15 cellular contexts compared by ENCODE assay signal in the genomic region with DNA sequence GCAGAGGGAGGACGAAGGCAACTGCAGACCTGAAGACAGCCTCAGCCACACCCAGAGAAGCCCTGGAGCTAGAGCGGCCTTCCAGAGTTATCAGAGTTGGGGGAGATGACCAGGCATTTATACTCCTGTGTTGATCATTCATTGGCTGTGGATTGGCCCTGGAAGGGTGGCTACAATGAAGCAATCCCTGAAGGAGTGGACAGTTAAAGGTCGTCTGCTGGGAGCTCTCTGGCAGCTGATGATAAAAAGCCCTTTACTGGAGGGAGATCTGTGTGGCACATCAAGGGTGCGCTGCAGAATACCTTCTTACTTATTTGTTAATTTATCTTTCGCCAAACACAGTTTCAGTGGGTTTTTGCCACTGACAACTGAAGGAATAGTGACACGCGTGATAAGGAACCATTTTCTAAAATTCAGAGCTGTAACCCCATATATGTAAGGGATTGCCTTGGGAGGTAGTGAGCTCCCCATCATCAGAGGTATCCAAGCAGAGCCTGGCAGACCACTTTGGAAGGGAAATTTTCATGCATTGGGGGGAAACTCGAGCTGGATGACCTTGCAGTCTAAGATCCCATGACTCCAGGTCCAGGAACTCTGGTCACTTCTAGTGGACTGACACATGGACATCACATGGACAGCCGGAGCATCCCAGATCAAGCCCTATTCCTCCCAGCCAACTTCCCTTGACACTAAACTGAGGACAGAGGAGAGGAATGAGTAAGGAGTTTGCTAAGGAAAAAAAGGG.
DNase-seq lines count a peak whose midpoint lies in the region; ATAC-seq, FAIRE-seq and TF ChIP-seq lines count a peak whose summit lies in the region.
"Had no signal": no experiment of that assay in that cellular context is flagged by ENCODE, and none has a peak within 500 bp of the region (broad histone marks: within the 10 kb centered on the region; RNA-seq: fewer than 3 reads in every experiment).

No MANE protein-coding gene starts in this region.

- H3K27ac Mint-ChIP-seq in nephron, result peak overlapping the region in 2 of 3 experiments; percentile 46 to 66
- H3K27ac Mint-ChIP-seq: activated naive CD8-positive, alpha-beta T cell treated with anti-CD3 and anti-CD28 coated beads, Interleukin-2, amount 50 U/mL, for 24 hours had no signal

- DNase-seq in OCI-M1 (lab: John Stamatoyannopoulos, UW) (peak; percentile 37), H1 (ENCODE audit: low read depth in 1 of 2, low spot score in 2 of 2) (no peak), vagina (ENCODE audit: extremely low spot score in 2 of 2) (no peak), GM10248 (ENCODE audit: extremely low spot score) (no peak)
- DNase-seq: activated naive CD8-positive, alpha-beta T cell treated with anti-CD3 and anti-CD28 coated beads, Interleukin-2, amount 50 U/mL, for 24 hours; NCI-H1436; NCI-H226; SIG-M5 had no signal

- no peak for TF ChIP-seq RAD21 in H1 (IDR thresholded peaks at IDR 0.05 in 1 of 2, conservative IDR thresholded peaks at IDR 0.05 in 1 of 2; ENCODE audit: low read depth in 2 of 2, low read length in 2 of 2)

- H4K8ac ChIP-seq in H1 (ENCODE audit: extremely low read depth, insufficient read depth, low read length), result no peak overlapping the region

- H2BK5ac ChIP-seq in H1 (ENCODE audit: low read depth, low read length), result no peak overlapping the region

- no peak overlapping the region for H2BK20ac ChIP-seq in H1 (ENCODE audit: low read length)

- intact Hi-C loops in vagina (cut with DNase I), result loop anchor here (2.0 kb wide), 1 partner anchor 24 kb away; no protein-coding TSS in a partner anchor

- H4K5ac ChIP-seq in H1 (ENCODE audit: insufficient read length, low read depth, low read length), result no peak overlapping the region

- H3K4me1 Mint-ChIP-seq in nephron, result peaks cover 19% of the 10 kb centered on the region
- H3K4me1 Mint-ChIP-seq: activated naive CD8-positive, alpha-beta T cell treated with anti-CD3 and anti-CD28 coated beads, Interleukin-2, amount 50 U/mL, for 24 hours had no signal

- TF ChIP-seq POLR2A in H1 (IDR thresholded peaks at IDR 0.05; ENCODE audit: control extremely low read depth in 1 of 2, low read depth in 2 of 2, low read length in 2 of 2) (no peak), vagina (IDR thresholded peaks at IDR 0.05) (no peak)

- FAIRE-seq in H1 (lab: Jason Lieb, UNC), result no peak
- FAIRE-seq: endothelial cell of umbilical vein had no signal

- TF ChIP-seq CTCF in H1 (IDR thresholded peaks at IDR 0.05; ENCODE audit: control extremely low read depth in 1 of 3, insufficient read depth in 1 of 3, low read depth in 1 of 3, low read length in 3 of 3) (no peak), nephron (IDR thresholded peaks at IDR 0.05; ENCODE audit: unreplicated experiment in 3 of 3) (no peak), vagina (IDR thresholded peaks at IDR 0.05) (no peak), GM10248 (IDR thresholded peaks at IDR 0.05; ENCODE audit: control extremely low read depth, extremely low read depth, low read depth, missing control alignments) (no peak)

- H2BK12ac ChIP-seq in H1 (ENCODE audit: low read depth, low read length), result no peak overlapping the region

- H4K20me1 ChIP-seq in H1 (replicated peaks in 1 of 2; ENCODE audit: control insufficient read depth in 1 of 2, insufficient read depth in 2 of 2, low read length in 2 of 2), result no peaks in the 10 kb centered on the region
- H4K20me1 ChIP-seq: BLaER1 had no signal

- POLR2A ChIA-PET in H1 (lab: Charles Lee; ENCODE audit: partially characterized antibody), result interaction anchor here (2.2 kb wide), 1 partner anchor 127 kb away, joined by 8 read pairs; the partner anchor contains the start of gene GADD45A
- POLR2A ChIA-PET in GM10248 (lab: Yijun Ruan, JAX), result no interaction called here

- H3K79me1 ChIP-seq in H1 (ENCODE audit: low read depth, low read length), result no peaks in the 10 kb centered on the region

- H3K27ac ChIP-seq in H1 (ENCODE audit: low read depth, low read length) (no peak overlapping the region), vagina (peak overlapping the region; percentile 64)
- H3K27ac ChIP-seq: BLaER1, parathyroid adenoma had no signal

- no peaks in the 10 kb centered on the region for H3K36me3 Mint-ChIP-seq in nephron (ENCODE audit: low read depth)

- no peak overlapping the region for H4K91ac ChIP-seq in H1 (replicated peaks; ENCODE audit: insufficient read length, low read length)

- H3K9me3 ChIP-seq in H1 (ENCODE audit: insufficient read depth in 2 of 2, low read depth in 1 of 2, low read length in 1 of 2) (no peaks in the 10 kb centered on the region), vagina (no peaks in the 10 kb centered on the region)
- H3K9me3 ChIP-seq: BLaER1, heart left ventricle had no signal

- H3K23me2 ChIP-seq in H1 (ENCODE audit: low read depth, low read length), result no peaks in the 10 kb centered on the region

- H3K9me3 Mint-ChIP-seq in nephron, result no peaks in the 10 kb centered on the region
- H3K9me3 Mint-ChIP-seq: activated naive CD8-positive, alpha-beta T cell treated with anti-CD3 and anti-CD28 coated beads, Interleukin-2, amount 50 U/mL, for 24 hours had no signal

- no peaks in the 10 kb centered on the region for H3K27me3 Mint-ChIP-seq in nephron (ENCODE audit: low read depth)

- H3K4ac ChIP-seq in H1 (replicated peaks; ENCODE audit: insufficient read length, low read depth, low read length), result no peak overlapping the region

- H2BK15ac ChIP-seq in H1 (ENCODE audit: low read length), result no peak overlapping the region

- H3K23ac ChIP-seq in H1 (ENCODE audit: insufficient read length), result no peak overlapping the region

- no peak overlapping the region for H3K4me2 ChIP-seq in H1 (ENCODE audit: insufficient read depth in 1 of 2, low read depth in 2 of 2, low read length in 2 of 2)

- H2AFZ ChIP-seq in H1 (ENCODE audit: low read length), result no peak overlapping the region
- H2AFZ ChIP-seq: parathyroid adenoma had no signal

- no peak overlapping the region for H2AK5ac ChIP-seq in H1 (ENCODE audit: low read depth, low read length)

- TF ChIP-seq EP300 in H1 (IDR thresholded peaks at IDR 0.05; ENCODE audit: borderline replicate concordance in 1 of 2, low read depth in 2 of 2, low read length in 2 of 2), result no peak

- H3K27me3 ChIP-seq in H1 (replicated peaks in 1 of 4; ENCODE audit: control insufficient read depth in 3 of 4, extremely low read depth in 1 of 4, insufficient read depth in 3 of 4, low read length in 3 of 4) (no peaks in the 10 kb centered on the region), vagina (no peaks in the 10 kb centered on the region)
- H3K27me3 ChIP-seq: BLaER1, heart left ventricle had no signal

- no peak overlapping the region for H3K4me3 Mint-ChIP-seq in nephron
- H3K4me3 Mint-ChIP-seq: activated naive CD8-positive, alpha-beta T cell treated with anti-CD3 and anti-CD28 coated beads, Interleukin-2, amount 50 U/mL, for 24 hours had no signal

- H3K36me3 ChIP-seq in H1 (ENCODE audit: control insufficient read depth in 2 of 4, insufficient read depth in 4 of 4, low read length in 3 of 4) (no peaks in the 10 kb centered on the region), vagina (no peaks in the 10 kb centered on the region)
- H3K36me3 ChIP-seq: BLaER1, heart left ventricle had no signal

- no peak overlapping the region for H2BK120ac ChIP-seq in H1 (replicated peaks; ENCODE audit: low read depth, low read length)

- H3K14ac ChIP-seq in H1 (ENCODE audit: insufficient read length), result no peak overlapping the region

- no peak overlapping the region for H3K18ac ChIP-seq in H1 (ENCODE audit: extremely low read depth, low read length)

- no peak overlapping the region for H3K56ac ChIP-seq in H1 (replicated peaks; ENCODE audit: insufficient read length, low read depth, low read length)

- no peak overlapping the region for H3K4me3 ChIP-seq in H1 (ENCODE audit: extremely low read depth in 1 of 4, insufficient read depth in 2 of 4, low read depth in 3 of 4, low read length in 4 of 4)
- H3K4me3 ChIP-seq in vagina, result peak overlapping the region in 1 of 2 donors; percentile 11
- H3K4me3 ChIP-seq: BLaER1 had no signal

- CTCF ChIA-PET in H1 (lab: Charles Lee; ENCODE audit: partially characterized antibody) (interaction anchor here (0.6 to 12.6 kb wide), 14 partner anchors 8 to 347 kb away, joined by 3 to 214 read pairs (median 5); no protein-coding TSS in a partner anchor), GM10248 (lab: Yijun Ruan, JAX) (interaction anchor here (1.0 to 7.4 kb wide), 12 partner anchors 8 to 210 kb away, joined by 3 to 99 read pairs (median 3); no protein-coding TSS in a partner anchor)

- H3K4me1 ChIP-seq in H1 (replicated peaks in 1 of 4; ENCODE audit: control insufficient read depth in 3 of 4, insufficient read depth in 4 of 4, low read length in 3 of 4) (peaks cover 0 to 4% (median 1%) of the 10 kb centered on the region in 4 experiments; a peak in 1 of 7 replicates), vagina (peaks cover 50% of the 10 kb centered on the region)

- H3K79me2 ChIP-seq in H1 (ENCODE audit: control insufficient read depth in 1 of 2, insufficient read depth in 2 of 2, low read length in 2 of 2), result no peaks in the 10 kb centered on the region
- H3K79me2 ChIP-seq: parathyroid adenoma had no signal

- no peak overlapping the region for H3K9ac ChIP-seq in H1 (replicated peaks in 1 of 4; ENCODE audit: extremely low read depth in 1 of 4, low read depth in 3 of 4, low read length in 3 of 4)
- H3K9ac ChIP-seq: BLaER1, parathyroid adenoma had no signal

- no peak for ATAC-seq in HG03280 (IDR thresholded peaks at IDR 0.05; ENCODE audit: unreplicated experiment)
- no peak for ATAC-seq in GM19328 (IDR thresholded peaks at IDR 0.05; ENCODE audit: unreplicated experiment)
- ATAC-seq: activated naive CD8-positive, alpha-beta T cell treated with anti-CD3 and anti-CD28 coated beads, Interleukin-2, amount 50 U/mL, for 24 hours had no signal

- 85% methylated on average over 9 of the region's 9 CpGs; no CpG with 5 or more reads in 1 of the 2 experiments for WGBS in H1 (ENCODE audit: extremely low coverage in 1 of 2, insufficient coverage in 1 of 2, insufficient read length in 1 of 2, insufficient replicate concordance in 2 of 2, low coverage in 1 of 2, low lambda C conversion rate in 2 of 2, missing lambda C conversion rate in 1 of 2), 2 experiments

TF ChIP-seq in H1, 55 proteins besides CTCF, POLR2A, EP300 and RAD21:
- TF ChIP-seq KDM1A (IDR thresholded peaks at IDR 0.05; ENCODE audit: borderline replicate concordance, low read length) (peak; percentile 77; the same call in 1 of the 2 replicates), TBP (IDR thresholded peaks at IDR 0.05; ENCODE audit: low read depth, low read length) (no peak), NANOG (IDR thresholded peaks at IDR 0.05; ENCODE audit: insufficient read depth, low read depth, low read length, poor library complexity, severe bottlenecking) (no peak), FOSL1 (IDR thresholded peaks at IDR 0.05; ENCODE audit: insufficient read depth, low read depth, low read length) (no peak), KDM4A (IDR thresholded peaks at IDR 0.05; ENCODE audit: low read depth, low read length, severe bottlenecking) (no peak), ASH2L (IDR thresholded peaks at IDR 0.05; ENCODE audit: low read length) (no peak)
